ENCODE assay signal across 18 cellular contexts in the genomic region with DNA sequence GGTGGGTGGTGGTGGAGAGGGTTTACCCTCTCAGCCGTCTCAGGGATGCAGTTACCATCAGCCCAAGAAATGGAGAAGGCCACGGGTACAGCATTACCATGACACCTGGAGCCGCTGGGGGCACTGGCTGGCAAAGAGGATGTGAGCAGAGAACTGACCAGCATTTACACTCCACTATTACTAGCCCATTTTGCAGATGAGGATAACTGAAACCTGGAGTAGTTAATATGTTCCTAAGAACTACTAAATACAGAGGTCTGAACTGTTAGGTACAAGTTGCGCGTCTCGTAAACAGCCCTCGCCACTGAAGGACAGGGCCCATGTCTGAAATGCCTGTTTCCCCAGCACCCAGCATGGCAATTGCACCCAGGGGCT.
DNase-seq lines count a peak whose midpoint lies in the region; ATAC-seq, FAIRE-seq and TF ChIP-seq lines count a peak whose summit lies in the region.
"Had no signal": no experiment of that assay in that cellular context is flagged by ENCODE, and none has a peak within 500 bp of the region (broad histone marks: within the 10 kb centered on the region; RNA-seq: fewer than 3 reads in every experiment).

No MANE protein-coding gene starts in this region.

- TF ChIP-seq CTCF in heart left ventricle (IDR thresholded peaks at IDR 0.05), result no peak
- TF ChIP-seq CTCF in astrocyte (IDR thresholded peaks at IDR 0.05; ENCODE audit: insufficient read depth, low read depth, low read length), result no peak

- H4K8ac ChIP-seq in mesendoderm (ENCODE audit: low read depth, low read length), result no peak overlapping the region

- no peak overlapping the region for H3K18ac ChIP-seq in mesendoderm (ENCODE audit: low read length)

- WGBS in heart left ventricle, 4 donors, result 76 to 91% (median 79%) methylated on average over 7 of the region's 7 CpGs
- no CpG with 5 or more reads among the region's 7 CpGs for WGBS in mesendoderm (ENCODE audit: extremely low coverage, insufficient coverage, low lambda C conversion rate)
- 91% methylated on average over 7 of the region's 7 CpGs for WGBS in thymus

- no peak overlapping the region for H4K5ac ChIP-seq in mesendoderm (ENCODE audit: low read length)

- no peak overlapping the region for H3K9ac ChIP-seq in astrocyte (ENCODE audit: low read length)
- no peak overlapping the region for H3K9ac ChIP-seq in mesendoderm (ENCODE audit: low read length)

- FAIRE-seq in astrocyte (lab: Jason Lieb, UNC), result no peak
- FAIRE-seq: A549 had no signal

- H2BK120ac ChIP-seq in mesendoderm (ENCODE audit: low read depth, low read length), result no peak overlapping the region

- no peak overlapping the region for H2AFZ ChIP-seq in astrocyte (ENCODE audit: low read depth, low read length)

- H3K4me2 ChIP-seq in astrocyte (ENCODE audit: low read length) (peak overlapping the region; percentile 41), mesendoderm (ENCODE audit: low read length) (no peak overlapping the region)
- H3K4me2 ChIP-seq: A549 had no signal

- H3K9me3 ChIP-seq in heart left ventricle (no peaks in the 10 kb centered on the region), astrocyte (ENCODE audit: insufficient read depth, low read depth, low read length) (no peaks in the 10 kb centered on the region), thymus (ENCODE audit: control insufficient read depth) (no peaks in the 10 kb centered on the region)
- H3K9me3 ChIP-seq: A549 had no signal

- no peaks in the 10 kb centered on the region for H3K9me3 Mint-ChIP-seq in astrocyte (ENCODE audit: unreplicated experiment)
- H3K9me3 Mint-ChIP-seq in activated T-cell treated with anti-CD3 and anti-CD28 coated beads, Interleukin-2, amount 50 U/mL, for 24 hours, result no peaks in the 10 kb centered on the region
- H3K9me3 Mint-ChIP-seq: activated CD4-positive, alpha-beta memory T cell treated with anti-CD3 and anti-CD28 coated beads for 36 hours; IgD-negative memory B cell had no signal

- no peaks in the 10 kb centered on the region for H3K79me1 ChIP-seq in mesendoderm (ENCODE audit: low read length)

- H3K4me3 Mint-ChIP-seq in astrocyte (ENCODE audit: unreplicated experiment), result no peak overlapping the region
- H3K4me3 Mint-ChIP-seq in activated T-cell treated with anti-CD3 and anti-CD28 coated beads, Interleukin-2, amount 50 U/mL, for 24 hours, result no peak overlapping the region
- H3K4me3 Mint-ChIP-seq: activated CD4-positive, alpha-beta memory T cell treated with anti-CD3 and anti-CD28 coated beads for 36 hours had no signal

- no peak for ATAC-seq in heart left ventricle
- ATAC-seq: A549 had no signal

- no peak overlapping the region for H2AK5ac ChIP-seq in mesendoderm (ENCODE audit: low read length)

- H3K27ac ChIP-seq in heart left ventricle (peak overlapping the region in 10 of 12 donors; percentile 2 to 76 (median 55)), astrocyte (ENCODE audit: low read depth, low read length) (no peak overlapping the region), mesendoderm (ENCODE audit: low read depth, low read length) (peak overlapping the region; percentile 6), thymus (ENCODE audit: low read depth) (peak overlapping the region; percentile 79)
- H3K27ac ChIP-seq: A549 had no signal

- no peak overlapping the region for H3K27ac Mint-ChIP-seq in astrocyte (ENCODE audit: unreplicated experiment)
- H3K27ac Mint-ChIP-seq in activated T-cell treated with anti-CD3 and anti-CD28 coated beads, Interleukin-2, amount 50 U/mL, for 24 hours, result no peak overlapping the region
- H3K27ac Mint-ChIP-seq: activated CD4-positive, alpha-beta memory T cell treated with anti-CD3 and anti-CD28 coated beads for 36 hours; IgD-negative memory B cell had no signal

- H3K36me3 Mint-ChIP-seq in astrocyte (ENCODE audit: low read depth, unreplicated experiment), result no peaks in the 10 kb centered on the region
- H3K36me3 Mint-ChIP-seq in activated T-cell treated with anti-CD3 and anti-CD28 coated beads, Interleukin-2, amount 50 U/mL, for 24 hours (ENCODE audit: low read depth), result no peaks in the 10 kb centered on the region
- H3K36me3 Mint-ChIP-seq: activated CD4-positive, alpha-beta memory T cell treated with anti-CD3 and anti-CD28 coated beads for 36 hours; IgD-negative memory B cell had no signal

- H3K36me3 ChIP-seq in heart left ventricle (no peaks in the 10 kb centered on the region), astrocyte (ENCODE audit: insufficient read depth, low read length) (no peaks in the 10 kb centered on the region), mesendoderm (ENCODE audit: control insufficient read depth, insufficient read depth, low read length) (no peaks in the 10 kb centered on the region), thymus (ENCODE audit: control insufficient read depth, insufficient read depth) (no peaks in the 10 kb centered on the region)

- DNase-seq in heart left ventricle (no peak), cardiac septum (ENCODE audit: low spot score) (no peak), astrocyte (ENCODE audit: low read depth) (no peak), mesendoderm (no peak), occipital lobe (lab: John Stamatoyannopoulos, UW) (no peak), NAMALWA (ENCODE audit: low spot score) (no peak)
- DNase-seq in activated T-cell treated with anti-CD3 and anti-CD28 coated beads, Interleukin-2, amount 50 U/mL, for 24 hours, result no peak
- DNase-seq: activated CD4-positive, alpha-beta memory T cell treated with anti-CD3 and anti-CD28 coated beads for 36 hours; activated gamma-delta T cell treated with Interleukin-2 at 50 U/mL for 16 hours; activated T-cell treated with anti-CD3 and anti-CD28 coated beads for 4 hours; DMS153; foreskin melanocyte; midbrain; NCI-H748 treated with DMSO at 0.1 percent for 48 hours; SIG-M5 had no signal

- H3K4me1 Mint-ChIP-seq in astrocyte (ENCODE audit: low read depth, unreplicated experiment), result no peaks in the 10 kb centered on the region
- peaks cover 11% of the 10 kb centered on the region for H3K4me1 Mint-ChIP-seq in activated T-cell treated with anti-CD3 and anti-CD28 coated beads, Interleukin-2, amount 50 U/mL, for 24 hours (ENCODE audit: low read depth)

- intact Hi-C loops in heart left ventricle (cut with DNase I) (loop anchor here in 3 of 10 donors (2.0 to 10.0 kb wide), 3 partner anchors 26 to 46 kb away; no protein-coding TSS in a partner anchor), cardiac septum (cut with DNase I) (loop anchor here (5.0 kb wide), 1 partner anchor 72 kb away; no protein-coding TSS in a partner anchor)

- H2BK5ac ChIP-seq in mesendoderm (ENCODE audit: low read length), result no peak overlapping the region

- H3K27me3 Mint-ChIP-seq in astrocyte (ENCODE audit: low read depth, unreplicated experiment), result peaks cover 12% of the 10 kb centered on the region
- H3K27me3 Mint-ChIP-seq in activated T-cell treated with anti-CD3 and anti-CD28 coated beads, Interleukin-2, amount 50 U/mL, for 24 hours, result no peaks in the 10 kb centered on the region

- no peak overlapping the region for H3K4me3 ChIP-seq in heart left ventricle
- no peak overlapping the region for H3K4me3 ChIP-seq in astrocyte (ENCODE audit: insufficient read depth, low read depth, low read length)
- no peak overlapping the region for H3K4me3 ChIP-seq in mesendoderm (ENCODE audit: low read length)
- no peak overlapping the region for H3K4me3 ChIP-seq in thymus (ENCODE audit: low read length)
- H3K4me3 ChIP-seq: A549 had no signal

- H4K20me1 ChIP-seq in astrocyte (ENCODE audit: insufficient read depth, low read length), result no peaks in the 10 kb centered on the region

- no peak for TF ChIP-seq POLR2A in heart left ventricle (IDR thresholded peaks at IDR 0.05)

- no peak overlapping the region for H3K56ac ChIP-seq in mesendoderm (ENCODE audit: low read length)

- H3K23ac ChIP-seq in mesendoderm (ENCODE audit: low read length), result no peak overlapping the region

- no peaks in the 10 kb centered on the region for H3K27me3 ChIP-seq in heart left ventricle
- peaks cover 11% of the 10 kb centered on the region for H3K27me3 ChIP-seq in astrocyte (ENCODE audit: insufficient read depth, low read length)
- H3K27me3 ChIP-seq in mesendoderm (ENCODE audit: insufficient read depth, low read length, poor library complexity), result no peaks in the 10 kb centered on the region
- no peaks in the 10 kb centered on the region for H3K27me3 ChIP-seq in thymus (ENCODE audit: control insufficient read depth, insufficient read depth)

- no peak overlapping the region for H3K4ac ChIP-seq in mesendoderm (ENCODE audit: low read depth, low read length)

- H2BK15ac ChIP-seq in mesendoderm (replicated peaks; ENCODE audit: low read depth), result no peak overlapping the region

- H3K4me1 ChIP-seq in heart left ventricle (peaks cover 3 to 25% (median 13%) of the 10 kb centered on the region in 12 donors), astrocyte (ENCODE audit: insufficient read depth, low read length) (peaks cover 9% of the 10 kb centered on the region), mesendoderm (ENCODE audit: control insufficient read depth, low read depth, low read length) (peaks cover 4% of the 10 kb centered on the region), thymus (ENCODE audit: control insufficient read depth, insufficient read depth, low read length) (peaks cover 15% of the 10 kb centered on the region)
- H3K4me1 ChIP-seq: A549 had no signal

- no peaks in the 10 kb centered on the region for H3K79me2 ChIP-seq in astrocyte (ENCODE audit: insufficient read depth, low read length)
- no peaks in the 10 kb centered on the region for H3K79me2 ChIP-seq in mesendoderm (ENCODE audit: control insufficient read depth, insufficient read depth, low read length)
